In the genomic region with DNA sequence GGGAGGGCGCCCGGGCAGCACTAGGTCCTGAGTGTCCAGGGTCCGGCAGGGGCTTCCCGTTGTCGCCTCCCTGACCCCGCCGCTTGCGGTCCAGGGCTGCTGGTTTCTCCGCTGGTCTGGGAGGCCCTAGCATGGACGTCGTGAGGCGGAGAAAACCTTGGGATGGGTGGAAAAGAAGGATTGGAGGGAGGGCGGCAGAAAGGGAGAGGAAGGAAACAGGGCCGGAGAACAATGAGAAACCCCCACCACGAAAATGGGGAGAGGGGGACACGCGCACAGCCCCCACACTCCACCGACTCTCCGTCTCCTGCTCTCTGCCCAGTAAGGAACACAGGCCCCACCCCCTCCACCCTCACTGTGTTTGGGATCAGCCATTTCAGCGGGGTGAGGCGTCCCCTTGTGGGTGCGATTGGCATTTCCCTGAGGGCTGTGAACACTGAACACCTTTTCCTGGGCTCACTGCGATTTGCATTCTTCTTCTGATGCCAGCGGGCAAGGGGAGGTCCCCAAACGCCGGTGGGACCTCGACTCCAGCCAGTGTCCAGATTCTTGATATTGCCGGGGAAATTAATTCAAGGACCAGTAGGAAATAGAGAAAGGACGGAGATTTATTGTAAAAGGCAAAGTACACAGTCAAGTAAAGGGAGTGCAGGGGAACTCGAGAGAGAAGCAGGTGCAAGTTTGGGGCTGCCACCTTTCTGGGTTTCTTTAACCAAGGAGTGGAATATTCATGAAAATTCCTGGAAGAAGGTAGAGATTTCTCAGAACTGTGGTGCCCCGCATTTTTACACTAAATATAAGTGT, we compare ENCODE assay signal across 8 cellular contexts. TPM values are rescaled to one million over a fixed set of nuclear protein-coding genes. Genes with fewer than 3 reads are reported as not detected.
DNase-seq lines count a peak whose midpoint lies in the region; ATAC-seq and FAIRE-seq lines count a peak whose summit lies in the region.

No MANE protein-coding gene starts in this region.

- peak; percentile 76 for DNase-seq in D341Med (ENCODE audit: low spot score)
- DNase-seq in NCI-H774 (lab: John Stamatoyannopoulos, UW): peak; percentile 76
- peak; percentile 30 to 55 for DNase-seq in activated CD8-positive, alpha-beta memory T cell treated with anti-CD3 and anti-CD28 coated beads for 1 hour (ENCODE audit: extremely low read depth in 1 of 2, low read depth in 1 of 2)
- peak; percentile 37 for DNase-seq in stimulated activated CD8-positive, alpha-beta memory T cell treated with anti-CD3 and anti-CD28 coated beads, Interleukin-12 subunit alpha, Interleukin-12 subunit beta, amount 100 ng/mL, for 4 hours (ENCODE audit: low read depth)
- DNase-seq in GM19239 (ENCODE audit: insufficient read length, low spot score): no peak

- no peaks in the 10 kb centered on the region for H3K9me3 ChIP-seq in endocrine pancreas (ENCODE audit: control insufficient read depth, low read length)
- H3K9me3 ChIP-seq in mesodermal cell (ENCODE audit: control insufficient read depth, low read length): no peaks in the 10 kb centered on the region

- H3K36me3 ChIP-seq in endocrine pancreas (ENCODE audit: control insufficient read depth, insufficient read depth, low read length) (no peaks in the 10 kb centered on the region), mesodermal cell (ENCODE audit: control insufficient read depth, insufficient read depth, low read length) (no peaks in the 10 kb centered on the region)

- H3K4me3 ChIP-seq in endocrine pancreas (ENCODE audit: control insufficient read depth, insufficient read depth, low read length) (no peak overlapping the region), mesodermal cell (ENCODE audit: extremely low read depth, insufficient read depth, low read length, poor library complexity, severe bottlenecking) (peak overlapping the region; percentile 46)

- H3K27me3 ChIP-seq in endocrine pancreas (ENCODE audit: control insufficient read depth, insufficient read depth, low read length): no peaks in the 10 kb centered on the region

- 4 to 6% methylated on average over 17 to 24 of the region's 31 CpGs for WGBS in mesodermal cell (ENCODE audit: insufficient coverage in 2 of 2), 2 experiments

- FAIRE-seq in GM19239 (lab: Jason Lieb, UNC): no peak

- peak overlapping the region; percentile 73 for H3K9ac ChIP-seq in endocrine pancreas (ENCODE audit: control insufficient read depth, insufficient read depth, low read length)

- ATAC-seq in HG03066 (IDR thresholded peaks at IDR 0.05; ENCODE audit: low read depth, unreplicated experiment): peak; percentile 60

- no peak overlapping the region for H3K27ac ChIP-seq in mesodermal cell (ENCODE audit: low read depth, low read length, severe bottlenecking)

- H3K4me1 ChIP-seq in endocrine pancreas (ENCODE audit: control insufficient read depth, insufficient read depth, low read length) (no peaks in the 10 kb centered on the region), mesodermal cell (ENCODE audit: control insufficient read depth, insufficient read depth, low read length, poor library complexity, severe bottlenecking) (no peaks in the 10 kb centered on the region)

RNA-seq across cellular contexts. Expression of gene RAET1G, which starts 3.3 kb away (rescaled TPM):
- 0.44 TPM for polyA plus RNA-seq in mesodermal cell (2013, experiment 1 of 2)
- polyA plus RNA-seq in mesodermal cell (2013, experiment 2 of 2): 0.51 TPM

RNA-seq across cellular contexts. Expression of gene ULBP2, which starts 15.6 kb away (rescaled TPM):
- 3.3 TPM for polyA plus RNA-seq in mesodermal cell (2013, experiment 1 of 2)
- polyA plus RNA-seq in mesodermal cell (2013, experiment 2 of 2): 2.2 TPM

RNA-seq across cellular contexts. Expression of gene RAET1E, which starts 28.3 kb away (rescaled TPM):
- not detected for polyA plus RNA-seq in mesodermal cell (2013, experiment 1 of 2)
- polyA plus RNA-seq in mesodermal cell (2013, experiment 2 of 2): not detected

RNA-seq across cellular contexts. Expression of gene ULBP1, which starts 37.6 kb away (rescaled TPM):
- 3.6 TPM for polyA plus RNA-seq in mesodermal cell (2013, experiment 1 of 2)
- polyA plus RNA-seq in mesodermal cell (2013, experiment 2 of 2): 3.4 TPM
